In genomic region chr1:33327587-33328325, GRCh38 we compare ENCODE assay signal across 8 cellular contexts. TPM values are rescaled to one million over a fixed set of nuclear protein-coding genes. Genes with fewer than 3 reads are reported as not detected.
DNase-seq lines count a peak whose midpoint lies in the region; ATAC-seq and TF ChIP-seq lines count a peak whose summit lies in the region.

No MANE protein-coding gene starts in this region.

- ATAC-seq in left colon (peak; percentile 67), GM21723 (IDR thresholded peaks at IDR 0.05; ENCODE audit: unreplicated experiment) (no peak), GM18873 (IDR thresholded peaks at IDR 0.05; ENCODE audit: low FRiP score, unreplicated experiment) (no peak), GM19397 (IDR thresholded peaks at IDR 0.05; ENCODE audit: unreplicated experiment) (no peak)

- DNase-seq in HT1080 (ENCODE audit: low read depth), result peak; percentile 97
- peak; percentile 97 for DNase-seq in astrocyte of the spinal cord (ENCODE audit: low read depth, low spot score)
- no peak for DNase-seq in left colon
- no peak for DNase-seq in COLO829 (ENCODE audit: low spot score)

- TF ChIP-seq CTCF in 22Rv1 (IDR thresholded peaks at IDR 0.05) (no peak), astrocyte of the spinal cord (IDR thresholded peaks at IDR 0.05; ENCODE audit: low read depth, low read length) (no peak)

- H3K4me3 ChIP-seq in astrocyte of the spinal cord (ENCODE audit: low read depth, low read length), result no peak overlapping the region

- intact Hi-C loops in left colon (cut with DNase I, micrococcal nuclease), result no loop called here

- H3K27ac ChIP-seq in 22Rv1, result peak overlapping the region; percentile 51

- in situ Hi-C loops in astrocyte of the spinal cord (cut with HindIII; ENCODE audit: low sequenced_read_pairs), result no loop called here

RNA-seq across cellular contexts. Expression of gene A3GALT2, which starts 6.9 kb away (rescaled TPM):
- not detected in 2 replicates for total RNA-seq in HT1080 (2014; rRNA removed; shearing (Covaris generic))
- polyA plus RNA-seq in HT1080 (2015; cell fraction: cytosol; rRNA removed), result not detected in 2 replicates
- polyA plus RNA-seq in HT1080 (2015; cell fraction: nucleus; rRNA removed), result not detected in 2 replicates
- total RNA-seq in left colon, result not detected

Comparison
In these comparisons a context has a peak if more than half of its experiments do, and no peak if none do; other contexts are left out.
1. DNase-seq: peak in HT1080 (single experiment) and astrocyte of the spinal cord (single experiment); none in left colon (0 of 2) and COLO829 (single experiment).